ENCODE assay signal across 17 cellular contexts in the genomic region with DNA sequence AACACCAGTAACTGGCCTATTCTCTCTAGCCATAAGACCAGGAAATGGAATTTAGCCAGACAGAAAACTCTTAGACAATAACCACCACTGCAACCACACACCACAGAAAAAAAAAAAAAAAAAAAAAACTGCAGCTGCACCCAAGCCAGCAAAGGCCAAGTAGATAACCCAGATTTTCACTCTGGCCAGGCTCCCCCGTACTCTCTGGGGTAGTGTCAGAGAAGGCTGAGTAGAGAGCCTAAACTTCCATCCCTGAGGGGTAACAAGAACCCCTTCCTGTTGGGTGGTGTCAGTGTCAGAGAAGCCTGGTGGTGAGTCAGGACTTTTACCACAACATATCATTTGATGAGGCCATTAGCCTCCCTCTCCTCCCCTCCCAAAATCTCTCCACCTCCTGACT. TPM values are rescaled to one million over a fixed set of nuclear protein-coding genes. Genes with fewer than 3 reads are reported as not detected.
DNase-seq lines count a peak whose midpoint lies in the region; ATAC-seq, FAIRE-seq and TF ChIP-seq lines count a peak whose summit lies in the region.
"Had no signal": no experiment of that assay in that cellular context is flagged by ENCODE, and none has a peak within 500 bp of the region (broad histone marks: within the 10 kb centered on the region; RNA-seq: fewer than 3 reads in every experiment).

No MANE protein-coding gene starts in this region.

- H3K4me2 ChIP-seq in GM12878 (ENCODE audit: control insufficient read depth, insufficient read depth) = no peak overlapping the region

- no peak overlapping the region for H2AFZ ChIP-seq in GM12878 (ENCODE audit: control insufficient read depth, low read depth, low read length)

- H3K27ac Mint-ChIP-seq in activated T-cell treated with anti-CD3 and anti-CD28 coated beads, Interleukin-2, amount 50 U/mL, for 72 hours = no peak overlapping the region
- no peak overlapping the region for H3K27ac Mint-ChIP-seq in activated T-cell treated with anti-CD3 and anti-CD28 coated beads, Interleukin-2, amount 50 U/mL, for 24 hours
- H3K27ac Mint-ChIP-seq in stimulated activated naive CD8-positive, alpha-beta T cell treated with anti-CD3 and anti-CD28 coated beads, Interleukin-15, amount 100 ng/mL, for 72 hours = peak overlapping the region; percentile 25 to 93
- H3K27ac Mint-ChIP-seq: mesothelial cell of epicardium had no signal

- no peak for TF ChIP-seq RAD21 in GM12878 (IDR thresholded peaks at IDR 0.05; ENCODE audit: insufficient read depth, low read depth, low read length)

- no peak for TF ChIP-seq EP300 in GM12878 (IDR thresholded peaks at IDR 0.05; ENCODE audit: borderline replicate concordance in 1 of 2, control insufficient read depth in 1 of 2, low read depth in 2 of 2, low read length in 2 of 2)

- peak; percentile 61 to 65 for ATAC-seq in activated T-cell treated with anti-CD3 and anti-CD28 coated beads, Interleukin-2, amount 50 U/mL, for 72 hours (replicated peaks in 1 of 2)
- ATAC-seq in GM12878 = peak; percentile 32
- ATAC-seq in stimulated activated naive CD8-positive, alpha-beta T cell treated with anti-CD3 and anti-CD28 coated beads, Interleukin-15, amount 100 ng/mL, for 72 hours = peak; percentile 81
- ATAC-seq: PC-3 had no signal

- POLR2A ChIA-PET in GM12878 (lab: Charles Lee) = no interaction called here

- no peak overlapping the region for H3K27ac ChIP-seq in GM12878 (ENCODE audit: control insufficient read depth, insufficient read depth)
- H3K27ac ChIP-seq: vagina had no signal

- in situ Hi-C loops in GM12878 (cut with MboI) (loop anchor here (25.0 kb wide), 1 partner anchor 402 kb away; a partner anchor contains a TSS), G401 (cut with HindIII; ENCODE audit: low sequenced_read_pairs) (no loop called here)

- SMC1A ChIA-PET in GM12878 (lab: Charles Lee; ENCODE audit: uncharacterized antibody, unreplicated experiment) = interaction anchor here (0.6 kb wide), 1 partner anchor 15 kb away, joined by 3 read pairs; no protein-coding TSS in a partner anchor

- no peaks in the 10 kb centered on the region for H3K36me3 ChIP-seq in GM12878 (ENCODE audit: control insufficient read depth in 2 of 2, insufficient read depth in 2 of 2, low read length in 1 of 2)
- H3K36me3 ChIP-seq: vagina had no signal

- peaks cover 6% of the 10 kb centered on the region for H3K4me1 Mint-ChIP-seq in activated T-cell treated with anti-CD3 and anti-CD28 coated beads, Interleukin-2, amount 50 U/mL, for 72 hours (ENCODE audit: low read depth)
- H3K4me1 Mint-ChIP-seq in activated T-cell treated with anti-CD3 and anti-CD28 coated beads, Interleukin-2, amount 50 U/mL, for 24 hours (ENCODE audit: low read depth) = peaks cover 16% of the 10 kb centered on the region
- peaks cover 22% of the 10 kb centered on the region for H3K4me1 Mint-ChIP-seq in stimulated activated naive CD8-positive, alpha-beta T cell treated with anti-CD3 and anti-CD28 coated beads, Interleukin-15, amount 100 ng/mL, for 72 hours

- no peak for FAIRE-seq in GM12878 (lab: Jason Lieb, UNC)
- FAIRE-seq: GM12892 had no signal

- H3K4me1 ChIP-seq in GM12878 (ENCODE audit: control insufficient read depth, insufficient read depth, low read length) = peaks cover 15% of the 10 kb centered on the region

- WGBS in GM12878 (ENCODE audit: insufficient coverage, insufficient replicate concordance, low lambda C conversion rate, missing lambda C conversion rate) = 14% methylated on average over 1 of the region's 1 CpG

- peaks cover 77% of the 10 kb centered on the region for H3K27me3 Mint-ChIP-seq in activated T-cell treated with anti-CD3 and anti-CD28 coated beads, Interleukin-2, amount 50 U/mL, for 72 hours (ENCODE audit: low read depth)
- peaks cover 83% of the 10 kb centered on the region for H3K27me3 Mint-ChIP-seq in activated T-cell treated with anti-CD3 and anti-CD28 coated beads, Interleukin-2, amount 50 U/mL, for 24 hours
- peaks cover 49% of the 10 kb centered on the region for H3K27me3 Mint-ChIP-seq in stimulated activated naive CD8-positive, alpha-beta T cell treated with anti-CD3 and anti-CD28 coated beads, Interleukin-15, amount 100 ng/mL, for 72 hours

- DNase-seq in activated T-cell treated with anti-CD3 and anti-CD28 coated beads, Interleukin-2, amount 50 U/mL, for 72 hours = no peak
- DNase-seq in activated T-cell treated with anti-CD3 and anti-CD28 coated beads, Interleukin-2, amount 50 U/mL, for 24 hours = no peak
- DNase-seq in M059J (ENCODE audit: low read depth) (peak; percentile 74), GM12878 (ENCODE audit: low read depth, low spot score) (no peak), occipital lobe (lab: John Stamatoyannopoulos, UW) (no peak), NCI-H1105 (lab: John Stamatoyannopoulos, UW) (no peak), G401 (ENCODE audit: low spot score) (no peak)
- peak in 1 of 2 donors; percentile 29 for DNase-seq in stimulated activated naive CD8-positive, alpha-beta T cell treated with anti-CD3 and anti-CD28 coated beads, Interleukin-15, amount 100 ng/mL, for 72 hours
- DNase-seq: cortex of kidney, GOT3 had no signal

- no peaks in the 10 kb centered on the region; a peak in 1 of 4 replicates for H3K27me3 ChIP-seq in GM12878 (replicated peaks in 1 of 2; ENCODE audit: control insufficient read depth in 2 of 2, insufficient read depth in 2 of 2, low read length in 1 of 2)
- H3K27me3 ChIP-seq: vagina had no signal

- RAD21 ChIA-PET in GM12878 (lab: Charles Lee; ENCODE audit: unreplicated experiment) = no interaction called here

- H4K20me1 ChIP-seq in GM12878 (ENCODE audit: control insufficient read depth, insufficient read depth) = no peaks in the 10 kb centered on the region

- H3K9me3 Mint-ChIP-seq in activated T-cell treated with anti-CD3 and anti-CD28 coated beads, Interleukin-2, amount 50 U/mL, for 72 hours = no peaks in the 10 kb centered on the region
- H3K9me3 Mint-ChIP-seq in activated T-cell treated with anti-CD3 and anti-CD28 coated beads, Interleukin-2, amount 50 U/mL, for 24 hours = no peaks in the 10 kb centered on the region
- H3K9me3 Mint-ChIP-seq in stimulated activated naive CD8-positive, alpha-beta T cell treated with anti-CD3 and anti-CD28 coated beads, Interleukin-15, amount 100 ng/mL, for 72 hours = no peaks in the 10 kb centered on the region
- H3K9me3 Mint-ChIP-seq: T-helper 2 cell treated with Interferon-gamma antibody and Interleukin-4, amounts not matched to agents 5 μg/mL and 100 μg/mL, for 36 hours had no signal

- intact Hi-C loops in GM12878 (cut with micrococcal nuclease; ENCODE audit: unreplicated experiment) = loop anchor here (5.0 kb wide), 1 partner anchor 113 kb away; no protein-coding TSS in a partner anchor

- no peaks in the 10 kb centered on the region for H3K79me2 ChIP-seq in GM12878 (ENCODE audit: control insufficient read depth, insufficient read depth, low read length)

- TF ChIP-seq POLR2A in GM12878 (IDR thresholded peaks at IDR 0.05; ENCODE audit: low read depth, low read length) = no peak

- H3K9ac ChIP-seq in GM12878 (ENCODE audit: control insufficient read depth, insufficient read depth, low read length) = no peak overlapping the region

- H3K4me3 ChIP-seq in GM12878 = no peak overlapping the region
- H3K4me3 ChIP-seq: vagina had no signal

- CTCF ChIA-PET in GM12878 (lab: Yijun Ruan, JAX) = no interaction called here

- no peaks in the 10 kb centered on the region for H3K9me3 ChIP-seq in GM12878 (replicated peaks; ENCODE audit: control insufficient read depth, insufficient read depth, low read length)
- H3K9me3 ChIP-seq: vagina had no signal

- no peak for TF ChIP-seq CTCF in GM12878 (IDR thresholded peaks at IDR 0.05 in 2 of 3, conservative IDR thresholded peaks at IDR 0.05 in 1 of 3; ENCODE audit: control insufficient read depth in 2 of 3, extremely low read depth in 1 of 3, insufficient read depth in 1 of 3, low read depth in 3 of 3, low read length in 3 of 3)

- BruUV-seq in GM12878 (replicated peaks; lab: Mats Ljungman, UMichigan) = no TSS peak

- H3K36me3 Mint-ChIP-seq in activated T-cell treated with anti-CD3 and anti-CD28 coated beads, Interleukin-2, amount 50 U/mL, for 72 hours (ENCODE audit: insufficient read depth in 2 of 2) = no peaks in the 10 kb centered on the region
- H3K36me3 Mint-ChIP-seq in activated T-cell treated with anti-CD3 and anti-CD28 coated beads, Interleukin-2, amount 50 U/mL, for 24 hours (ENCODE audit: low read depth) = no peaks in the 10 kb centered on the region
- H3K36me3 Mint-ChIP-seq: mesothelial cell of epicardium had no signal

- H3K4me3 Mint-ChIP-seq in activated T-cell treated with anti-CD3 and anti-CD28 coated beads, Interleukin-2, amount 50 U/mL, for 72 hours = no peak overlapping the region
- H3K4me3 Mint-ChIP-seq in activated T-cell treated with anti-CD3 and anti-CD28 coated beads, Interleukin-2, amount 50 U/mL, for 24 hours = no peak overlapping the region
- no peak overlapping the region for H3K4me3 Mint-ChIP-seq in stimulated activated naive CD8-positive, alpha-beta T cell treated with anti-CD3 and anti-CD28 coated beads, Interleukin-15, amount 100 ng/mL, for 72 hours
- H3K4me3 Mint-ChIP-seq: mesothelial cell of epicardium; T-helper 2 cell treated with Interferon-gamma antibody and Interleukin-4, amounts not matched to agents 5 μg/mL and 100 μg/mL, for 36 hours had no signal

RNA-seq across cellular contexts. Expression of a gene that starts 5.6 kb away (rescaled TPM):
- 10 to 100 TPM; 43.8 to 48.9 TPM for total RNA-seq in activated T-cell treated with anti-CD3 and anti-CD28 coated beads, Interleukin-2, amount 50 U/mL, for 72 hours
- 7.8 and 13.1 TPM in 2 replicates for total RNA-seq in M059J (2014; rRNA removed; shearing (Covaris generic))
- total RNA-seq in GM12878 (2013; cell fraction: nucleolus; rRNA removed) = 5.6 and 7.5 TPM in 2 replicates
- 3.5 and 4.3 TPM in 2 replicates for total RNA-seq in GM12878 (2014; rRNA removed)
- 4.2 and 5.0 TPM in 2 replicates for total RNA-seq in GM12878 (2014; rRNA removed; fragmentation: Illumina TruSeq; extraction: Trizol)
- 6.2 TPM in 2 replicates for total RNA-seq in GM12878 (2021)
- polyA plus RNA-seq in GM12878 (2011; ENCODE audit: low read depth) = 2.9 TPM
- 32.2 and 38.1 TPM in 2 replicates for polyA plus RNA-seq in GM12878 (2011; rRNA removed)
- polyA plus RNA-seq in GM12878 (2011; cell fraction: cytosol; rRNA removed) = 20.1 and 22.7 TPM in 2 replicates
- polyA plus RNA-seq in GM12878 (2011; cell fraction: nucleus; rRNA removed) = 21.6 and 21.7 TPM in 2 replicates
- polyA plus RNA-seq in GM12878 (2012) = 3.1 and 5.0 TPM in 2 replicates
- 8.3 and 15.2 TPM in 2 replicates for polyA plus RNA-seq in GM12878 (2014; fragmentation: Illumina TruSeq; extraction: Trizol)
- 1 to 10 TPM; 1.3 to 2.4 TPM for polyA plus RNA-seq in GM12878 (2014; fragmentation: Nextera tagmentation; extraction: Ambion mirVana)
- 3.6 and 7.0 TPM in 2 replicates for polyA plus RNA-seq in GM12878 (2014; rRNA removed)
- polyA plus RNA-seq in GM12878 (2016; fragmentation: Nextera tagmentation; extraction: Ambion mirVana) = 1 to 10 TPM; 1.7 to 1.8 TPM
- polyA minus RNA-seq in GM12878 (2011; rRNA and poly(A)+ RNA removed) = 21.2 and 32.7 TPM in 2 replicates
- polyA minus RNA-seq in GM12878 (2011; cell fraction: cytosol; rRNA and poly(A)+ RNA removed) = 5.5 and 9.5 TPM in 2 replicates
- polyA minus RNA-seq in GM12878 (2011; cell fraction: nucleus; rRNA and poly(A)+ RNA removed) = 5.7 and 6.6 TPM in 2 replicates
- 84.1 TPM for total RNA-seq in occipital lobe
- total RNA-seq in G401 (2014; rRNA removed; shearing (Covaris generic)) = 24.0 and 28.0 TPM in 2 replicates

RNA-seq across cellular contexts. Expression of a gene that starts 15.9 kb away (rescaled TPM):
- under 1 TPM in 1 of 2 donors, not detected in 1; 0.12 TPM for total RNA-seq in activated T-cell treated with anti-CD3 and anti-CD28 coated beads, Interleukin-2, amount 50 U/mL, for 72 hours
- 0.10 TPM in 1 of 2 replicates, not detected in the other for total RNA-seq in M059J (2014; rRNA removed; shearing (Covaris generic))
- total RNA-seq in GM12878 (2013; cell fraction: nucleolus; rRNA removed) = not detected in 2 replicates
- total RNA-seq in GM12878 (2014; rRNA removed) = 0.11 TPM in 1 of 2 replicates, not detected in the other
- 0.09 TPM in 1 of 2 replicates, not detected in the other for total RNA-seq in GM12878 (2014; rRNA removed; fragmentation: Illumina TruSeq; extraction: Trizol)
- total RNA-seq in GM12878 (2021) = not detected in 2 replicates
- not detected for polyA plus RNA-seq in GM12878 (2011; ENCODE audit: low read depth)
- 0.04 TPM in 2 replicates for polyA plus RNA-seq in GM12878 (2011; rRNA removed)
- not detected in 2 replicates for polyA plus RNA-seq in GM12878 (2011; cell fraction: cytosol; rRNA removed)
- polyA plus RNA-seq in GM12878 (2011; cell fraction: nucleus; rRNA removed) = 0.09 and 0.15 TPM in 2 replicates
- polyA plus RNA-seq in GM12878 (2012) = not detected in 2 replicates
- not detected in 2 replicates for polyA plus RNA-seq in GM12878 (2014; fragmentation: Illumina TruSeq; extraction: Trizol)
- polyA plus RNA-seq in GM12878 (2014; fragmentation: Nextera tagmentation; extraction: Ambion mirVana) = not detected
- polyA plus RNA-seq in GM12878 (2014; rRNA removed) = not detected in 2 replicates
- not detected for polyA plus RNA-seq in GM12878 (2016; fragmentation: Nextera tagmentation; extraction: Ambion mirVana)
- 0.10 TPM in 1 of 2 replicates, not detected in the other for polyA minus RNA-seq in GM12878 (2011; rRNA and poly(A)+ RNA removed)
- not detected in 2 replicates for polyA minus RNA-seq in GM12878 (2011; cell fraction: cytosol; rRNA and poly(A)+ RNA removed)
- 0.38 TPM in 1 of 2 replicates, not detected in the other for polyA minus RNA-seq in GM12878 (2011; cell fraction: nucleus; rRNA and poly(A)+ RNA removed)
- total RNA-seq in occipital lobe = 2.5 TPM
- 0.54 TPM in 1 of 2 replicates, not detected in the other for total RNA-seq in G401 (2014; rRNA removed; shearing (Covaris generic))
- total RNA-seq: fibroblast of villous mesenchyme, posterior vena cava, vagina had no signal

Comparison
In these comparisons a context has a peak if more than half of its experiments do, and no peak if none do; other contexts are left out.
1. H3K27ac Mint-ChIP-seq: peak in stimulated activated naive CD8-positive, alpha-beta T cell treated with anti-CD3 and anti-CD28 coated beads, Interleukin-15, amount 100 ng/mL, for 72 hours (2 of 2); none in activated T-cell treated with anti-CD3 and anti-CD28 coated beads, Interleukin-2, amount 50 U/mL, for 72 hours (single experiment) and activated T-cell treated with anti-CD3 and anti-CD28 coated beads, Interleukin-2, amount 50 U/mL, for 24 hours (single experiment).
2. Peak in every context shown above with its lines, with median percentiles within 50 percentile points of each other: ATAC-seq.